Comparison of ENCODE assay signal across 2 cellular contexts in the genomic region with DNA sequence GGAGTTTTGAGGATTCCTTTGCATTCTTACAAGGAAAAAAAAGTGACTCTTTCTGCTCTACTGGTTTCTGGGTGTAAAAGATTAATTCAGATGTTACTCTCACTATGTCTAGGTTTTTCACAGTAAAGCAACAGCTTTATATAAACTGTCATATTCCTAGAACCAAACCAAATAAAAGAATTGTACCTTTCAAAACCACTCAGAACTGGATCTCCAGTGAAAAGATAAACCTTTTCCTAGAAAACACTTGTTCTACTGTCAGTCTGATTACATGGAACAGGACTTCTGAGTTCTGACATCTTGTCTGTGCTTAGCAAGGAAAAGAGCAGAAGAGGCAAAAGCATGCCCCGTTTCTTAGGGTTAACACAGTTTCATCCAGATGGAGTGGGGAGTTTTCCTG.
TF ChIP-seq lines count a peak whose summit lies in the region.

No MANE protein-coding gene starts in this region.

TF ChIP-seq in GM23338, 12 proteins besides CTCF, POLR2A, EP300 and RAD21:
- no peak for TF ChIP-seq ZNF331 (CRISPR knock-in tag; IDR thresholded peaks at IDR 0.05; ENCODE audit: low read depth)
- TF ChIP-seq, protein P1, sequence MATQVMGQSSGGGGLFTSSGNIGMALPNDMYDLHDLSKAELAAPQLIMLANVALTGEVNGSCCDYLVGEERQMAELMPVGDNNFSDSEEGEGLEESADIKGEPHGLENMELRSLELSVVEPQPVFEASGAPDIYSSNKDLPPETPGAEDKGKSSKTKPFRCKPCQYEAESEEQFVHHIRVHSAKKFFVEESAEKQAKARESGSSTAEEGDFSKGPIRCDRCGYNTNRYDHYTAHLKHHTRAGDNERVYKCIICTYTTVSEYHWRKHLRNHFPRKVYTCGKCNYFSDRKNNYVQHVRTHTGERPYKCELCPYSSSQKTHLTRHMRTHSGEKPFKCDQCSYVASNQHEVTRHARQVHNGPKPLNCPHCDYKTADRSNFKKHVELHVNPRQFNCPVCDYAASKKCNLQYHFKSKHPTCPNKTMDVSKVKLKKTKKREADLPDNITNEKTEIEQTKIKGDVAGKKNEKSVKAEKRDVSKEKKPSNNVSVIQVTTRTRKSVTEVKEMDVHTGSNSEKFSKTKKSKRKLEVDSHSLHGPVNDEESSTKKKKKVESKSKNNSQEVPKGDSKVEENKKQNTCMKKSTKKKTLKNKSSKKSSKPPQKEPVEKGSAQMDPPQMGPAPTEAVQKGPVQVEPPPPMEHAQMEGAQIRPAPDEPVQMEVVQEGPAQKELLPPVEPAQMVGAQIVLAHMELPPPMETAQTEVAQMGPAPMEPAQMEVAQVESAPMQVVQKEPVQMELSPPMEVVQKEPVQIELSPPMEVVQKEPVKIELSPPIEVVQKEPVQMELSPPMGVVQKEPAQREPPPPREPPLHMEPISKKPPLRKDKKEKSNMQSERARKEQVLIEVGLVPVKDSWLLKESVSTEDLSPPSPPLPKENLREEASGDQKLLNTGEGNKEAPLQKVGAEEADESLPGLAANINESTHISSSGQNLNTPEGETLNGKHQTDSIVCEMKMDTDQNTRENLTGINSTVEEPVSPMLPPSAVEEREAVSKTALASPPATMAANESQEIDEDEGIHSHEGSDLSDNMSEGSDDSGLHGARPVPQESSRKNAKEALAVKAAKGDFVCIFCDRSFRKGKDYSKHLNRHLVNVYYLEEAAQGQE (IDR thresholded peaks at IDR 0.05; ENCODE audit: unreplicated experiment) = no peak
- no peak for TF ChIP-seq STAT1 (IDR thresholded peaks at IDR 0.05; ENCODE audit: unreplicated experiment)
- TF ChIP-seq, protein P2, sequence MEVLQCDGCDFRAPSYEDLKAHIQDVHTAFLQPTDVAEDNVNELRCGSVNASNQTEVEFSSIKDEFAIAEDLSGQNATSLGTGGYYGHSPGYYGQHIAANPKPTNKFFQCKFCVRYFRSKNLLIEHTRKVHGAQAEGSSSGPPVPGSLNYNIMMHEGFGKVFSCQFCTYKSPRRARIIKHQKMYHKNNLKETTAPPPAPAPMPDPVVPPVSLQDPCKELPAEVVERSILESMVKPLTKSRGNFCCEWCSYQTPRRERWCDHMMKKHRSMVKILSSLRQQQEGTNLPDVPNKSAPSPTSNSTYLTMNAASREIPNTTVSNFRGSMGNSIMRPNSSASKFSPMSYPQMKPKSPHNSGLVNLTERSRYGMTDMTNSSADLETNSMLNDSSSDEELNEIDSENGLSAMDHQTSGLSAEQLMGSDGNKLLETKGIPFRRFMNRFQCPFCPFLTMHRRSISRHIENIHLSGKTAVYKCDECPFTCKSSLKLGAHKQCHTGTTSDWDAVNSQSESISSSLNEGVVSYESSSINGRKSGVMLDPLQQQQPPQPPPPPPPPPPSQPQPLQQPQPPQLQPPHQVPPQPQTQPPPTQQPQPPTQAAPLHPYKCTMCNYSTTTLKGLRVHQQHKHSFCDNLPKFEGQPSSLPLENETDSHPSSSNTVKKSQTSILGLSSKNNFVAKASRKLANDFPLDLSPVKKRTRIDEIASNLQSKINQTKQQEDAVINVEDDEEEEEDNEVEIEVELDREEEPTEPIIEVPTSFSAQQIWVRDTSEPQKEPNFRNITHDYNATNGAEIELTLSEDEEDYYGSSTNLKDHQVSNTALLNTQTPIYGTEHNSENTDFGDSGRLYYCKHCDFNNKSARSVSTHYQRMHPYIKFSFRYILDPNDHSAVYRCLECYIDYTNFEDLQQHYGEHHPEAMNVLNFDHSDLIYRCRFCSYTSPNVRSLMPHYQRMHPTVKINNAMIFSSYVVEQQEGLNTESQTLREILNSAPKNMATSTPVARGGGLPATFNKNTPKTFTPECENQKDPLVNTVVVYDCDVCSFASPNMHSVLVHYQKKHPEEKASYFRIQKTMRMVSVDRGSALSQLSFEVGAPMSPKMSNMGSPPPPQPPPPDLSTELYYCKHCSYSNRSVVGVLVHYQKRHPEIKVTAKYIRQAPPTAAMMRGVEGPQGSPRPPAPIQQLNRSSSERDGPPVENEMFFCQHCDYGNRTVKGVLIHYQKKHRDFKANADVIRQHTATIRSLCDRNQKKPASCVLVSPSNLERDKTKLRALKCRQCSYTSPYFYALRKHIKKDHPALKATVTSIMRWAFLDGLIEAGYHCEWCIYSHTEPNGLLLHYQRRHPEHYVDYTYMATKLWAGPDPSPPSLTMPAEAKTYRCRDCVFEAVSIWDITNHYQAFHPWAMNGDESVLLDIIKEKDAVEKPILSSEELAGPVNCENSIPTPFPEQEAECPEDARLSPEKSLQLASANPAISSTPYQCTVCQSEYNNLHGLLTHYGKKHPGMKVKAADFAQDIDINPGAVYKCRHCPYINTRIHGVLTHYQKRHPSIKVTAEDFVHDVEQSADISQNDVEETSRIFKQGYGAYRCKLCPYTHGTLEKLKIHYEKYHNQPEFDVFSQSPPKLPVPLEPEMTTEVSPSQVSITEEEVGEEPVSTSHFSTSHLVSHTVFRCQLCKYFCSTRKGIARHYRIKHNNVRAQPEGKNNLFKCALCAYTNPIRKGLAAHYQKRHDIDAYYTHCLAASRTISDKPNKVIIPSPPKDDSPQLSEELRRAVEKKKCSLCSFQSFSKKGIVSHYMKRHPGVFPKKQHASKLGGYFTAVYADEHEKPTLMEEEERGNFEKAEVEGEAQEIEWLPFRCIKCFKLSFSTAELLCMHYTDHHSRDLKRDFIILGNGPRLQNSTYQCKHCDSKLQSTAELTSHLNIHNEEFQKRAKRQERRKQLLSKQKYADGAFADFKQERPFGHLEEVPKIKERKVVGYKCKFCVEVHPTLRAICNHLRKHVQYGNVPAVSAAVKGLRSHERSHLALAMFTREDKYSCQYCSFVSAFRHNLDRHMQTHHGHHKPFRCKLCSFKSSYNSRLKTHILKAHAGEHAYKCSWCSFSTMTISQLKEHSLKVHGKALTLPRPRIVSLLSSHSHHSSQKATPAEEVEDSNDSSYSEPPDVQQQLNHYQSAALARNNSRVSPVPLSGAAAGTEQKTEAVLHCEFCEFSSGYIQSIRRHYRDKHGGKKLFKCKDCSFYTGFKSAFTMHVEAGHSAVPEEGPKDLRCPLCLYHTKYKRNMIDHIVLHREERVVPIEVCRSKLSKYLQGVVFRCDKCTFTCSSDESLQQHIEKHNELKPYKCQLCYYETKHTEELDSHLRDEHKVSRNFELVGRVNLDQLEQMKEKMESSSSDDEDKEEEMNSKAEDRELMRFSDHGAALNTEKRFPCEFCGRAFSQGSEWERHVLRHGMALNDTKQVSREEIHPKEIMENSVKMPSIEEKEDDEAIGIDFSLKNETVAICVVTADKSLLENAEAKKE (CRISPR knock-in tag; IDR thresholded peaks at IDR 0.05) = no peak
- no peak for TF ChIP-seq EZH2phosphoT487 (IDR thresholded peaks at IDR 0.05; ENCODE audit: unreplicated experiment)
- TF ChIP-seq JUNB (IDR thresholded peaks at IDR 0.05; ENCODE audit: unreplicated experiment) = no peak

TF ChIP-seq in K562, 482 proteins besides CTCF, POLR2A, EP300 and RAD21:
- TF ChIP-seq MCM3 (IDR thresholded peaks at IDR 0.05) = no peak
- TF ChIP-seq RBM25 (IDR thresholded peaks at IDR 0.05; ENCODE audit: low read depth, low read length, severe bottlenecking) = no peak
- no peak for TF ChIP-seq KDM4B (IDR thresholded peaks at IDR 0.05; ENCODE audit: borderline replicate concordance in 2 of 2, low read depth in 1 of 2)
- no peak for TF ChIP-seq SMARCC2 (IDR thresholded peaks at IDR 0.05; ENCODE audit: low read depth)
